ENCODE assay signal across 2 cellular contexts in genomic region chr7:132326878-132327589, GRCh38.
TF ChIP-seq lines count a peak whose summit lies in the region.

No MANE protein-coding gene starts in this region.

TF ChIP-seq in HEK293, 187 proteins besides CTCF, POLR2A, EP300 and RAD21 (continued from another document):
- no peak for TF ChIP-seq ZNF664 (tag by site-specific recombination; IDR thresholded peaks at IDR 0.05)
- TF ChIP-seq WT1 (tag by site-specific recombination; IDR thresholded peaks at IDR 0.05), result no peak
- no peak for TF ChIP-seq ZBTB6 (tag by site-specific recombination; IDR thresholded peaks at IDR 0.05)
- TF ChIP-seq, protein P1, sequence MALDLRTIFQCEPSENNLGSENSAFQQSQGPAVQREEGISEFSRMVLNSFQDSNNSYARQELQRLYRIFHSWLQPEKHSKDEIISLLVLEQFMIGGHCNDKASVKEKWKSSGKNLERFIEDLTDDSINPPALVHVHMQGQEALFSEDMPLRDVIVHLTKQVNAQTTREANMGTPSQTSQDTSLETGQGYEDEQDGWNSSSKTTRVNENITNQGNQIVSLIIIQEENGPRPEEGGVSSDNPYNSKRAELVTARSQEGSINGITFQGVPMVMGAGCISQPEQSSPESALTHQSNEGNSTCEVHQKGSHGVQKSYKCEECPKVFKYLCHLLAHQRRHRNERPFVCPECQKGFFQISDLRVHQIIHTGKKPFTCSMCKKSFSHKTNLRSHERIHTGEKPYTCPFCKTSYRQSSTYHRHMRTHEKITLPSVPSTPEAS (tag by site-specific recombination; IDR thresholded peaks at IDR 0.05), result no peak
- no peak for TF ChIP-seq ZNF555 (tag by site-specific recombination; conservative IDR thresholded peaks at IDR 0.05)
- TF ChIP-seq ZNF211 (tag by site-specific recombination; IDR thresholded peaks at IDR 0.05; ENCODE audit: low read depth), result no peak
- TF ChIP-seq PRDM1 (tag by site-specific recombination; IDR thresholded peaks at IDR 0.05), result peak; percentile 91
- TF ChIP-seq MEIS1 (CRISPR knock-in tag; IDR thresholded peaks at IDR 0.05; ENCODE audit: borderline replicate concordance), result no peak
- peak; percentile 77 for TF ChIP-seq ZNF366 (tag by site-specific recombination; conservative IDR thresholded peaks at IDR 0.05)
- TF ChIP-seq KLF1 (tag by site-specific recombination; IDR thresholded peaks at IDR 0.05), result no peak
- no peak for TF ChIP-seq ZBTB48 (tag by site-specific recombination; IDR thresholded peaks at IDR 0.05)
- TF ChIP-seq, protein P2, sequence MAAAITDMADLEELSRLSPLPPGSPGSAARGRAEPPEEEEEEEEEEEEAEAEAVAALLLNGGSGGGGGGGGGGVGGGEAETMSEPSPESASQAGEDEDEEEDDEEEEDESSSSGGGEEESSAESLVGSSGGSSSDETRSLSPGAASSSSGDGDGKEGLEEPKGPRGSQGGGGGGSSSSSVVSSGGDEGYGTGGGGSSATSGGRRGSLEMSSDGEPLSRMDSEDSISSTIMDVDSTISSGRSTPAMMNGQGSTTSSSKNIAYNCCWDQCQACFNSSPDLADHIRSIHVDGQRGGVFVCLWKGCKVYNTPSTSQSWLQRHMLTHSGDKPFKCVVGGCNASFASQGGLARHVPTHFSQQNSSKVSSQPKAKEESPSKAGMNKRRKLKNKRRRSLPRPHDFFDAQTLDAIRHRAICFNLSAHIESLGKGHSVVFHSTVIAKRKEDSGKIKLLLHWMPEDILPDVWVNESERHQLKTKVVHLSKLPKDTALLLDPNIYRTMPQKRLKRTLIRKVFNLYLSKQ (tag by site-specific recombination; IDR thresholded peaks at IDR 0.05; ENCODE audit: borderline replicate concordance), result no peak

TF ChIP-seq in K562, 482 proteins besides CTCF, POLR2A, EP300 and RAD21 (continued from another document):
- TF ChIP-seq THRB (CRISPR knock-in tag; conservative IDR thresholded peaks at IDR 0.05) (0 out of 2 replicates have a peak, but pooled peaks have one; percentile 27), ZNF512 (tag; IDR thresholded peaks at IDR 0.05) (peak; percentile 50; the same call in 1 of the 2 replicates), FOXK1 (CRISPR knock-in tag; IDR thresholded peaks at IDR 0.05; ENCODE audit: borderline replicate concordance) (no peak)
